23 cellular contexts compared by ENCODE assay signal in the genomic region with DNA sequence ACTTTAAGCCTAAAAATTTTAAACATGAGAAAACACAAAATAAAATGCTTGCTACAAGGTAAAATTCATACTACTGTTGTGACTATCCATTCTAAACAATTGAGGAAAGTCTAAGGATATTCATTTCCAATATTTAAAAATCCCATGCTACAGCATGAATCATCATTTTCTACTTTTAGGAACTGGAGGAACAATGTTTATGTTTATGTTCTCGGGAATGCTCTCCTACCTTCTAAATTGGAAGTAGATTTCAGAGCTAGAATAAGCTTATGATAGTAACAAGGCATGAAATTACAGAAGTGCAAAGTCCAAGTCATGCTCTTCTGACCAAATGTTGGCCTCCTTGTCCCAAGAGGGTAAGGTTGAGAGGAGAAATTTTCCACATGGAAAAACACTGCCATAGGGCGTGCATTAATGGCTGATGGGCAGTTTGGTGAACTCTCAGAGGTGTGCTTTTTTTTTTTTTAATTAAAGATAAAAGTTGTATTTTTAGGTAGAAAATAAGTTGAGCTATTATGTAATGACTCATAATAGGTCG. TPM values are rescaled to one million over a fixed set of nuclear protein-coding genes. Genes with fewer than 3 reads are reported as not detected.
DNase-seq lines count a peak whose midpoint lies in the region; ATAC-seq and TF ChIP-seq lines count a peak whose summit lies in the region.
"Had no signal": no experiment of that assay in that cellular context is flagged by ENCODE, and none has a peak within 500 bp of the region (broad histone marks: within the 10 kb centered on the region; RNA-seq: fewer than 3 reads in every experiment).

No MANE protein-coding gene starts in this region.

- peaks cover 7% of the 10 kb centered on the region for H3K4me1 Mint-ChIP-seq in dendritic cell treated with granulocyte-macrophage colony-stimulating factor and Interleukin-4, amounts not matched to agents 40 ng/mL and 50 ng/mL, for 4 days (ENCODE audit: low read depth)
- no peaks in the 10 kb centered on the region for H3K4me1 Mint-ChIP-seq in endothelial cell (ENCODE audit: unreplicated experiment)
- H3K4me1 Mint-ChIP-seq: H9 had no signal

- peak overlapping the region; percentile 80 for H3K27ac ChIP-seq in psoas muscle
- H3K27ac ChIP-seq: GM23248 had no signal

- H3K9me3 ChIP-seq in psoas muscle, result no peaks in the 10 kb centered on the region
- H3K9me3 ChIP-seq: BE2C had no signal

- H3K4me3 ChIP-seq in psoas muscle, result peak overlapping the region; percentile 2
- H3K4me3 ChIP-seq: GM23248 had no signal

- H3K36me3 ChIP-seq in psoas muscle (ENCODE audit: insufficient read depth in 1 of 2, low read depth in 1 of 2), result no peaks in the 10 kb centered on the region
- H3K36me3 ChIP-seq: BE2C had no signal

- in situ Hi-C loops in Caki2 (cut with HindIII; ENCODE audit: low pct_unique_long_range_greater_than_20kb, low sequenced_read_pairs), result no loop called here

- H3K27me3 Mint-ChIP-seq in dendritic cell treated with granulocyte-macrophage colony-stimulating factor and Interleukin-4, amounts not matched to agents 40 ng/mL and 50 ng/mL, for 4 days, result peaks cover 2% of the 10 kb centered on the region
- H3K27me3 Mint-ChIP-seq in endothelial cell (ENCODE audit: unreplicated experiment), result no peaks in the 10 kb centered on the region

- H3K4me3 Mint-ChIP-seq in dendritic cell treated with granulocyte-macrophage colony-stimulating factor and Interleukin-4, amounts not matched to agents 40 ng/mL and 50 ng/mL, for 4 days, result no peak overlapping the region
- H3K4me3 Mint-ChIP-seq in endothelial cell (ENCODE audit: unreplicated experiment), result no peak overlapping the region
- H3K4me3 Mint-ChIP-seq: CD4-positive, CD25-positive, alpha-beta regulatory T cell; H9; T-cell had no signal

- no peaks in the 10 kb centered on the region for H3K36me3 Mint-ChIP-seq in dendritic cell treated with granulocyte-macrophage colony-stimulating factor and Interleukin-4, amounts not matched to agents 40 ng/mL and 50 ng/mL, for 4 days (ENCODE audit: low read depth)
- H3K36me3 Mint-ChIP-seq in endothelial cell (ENCODE audit: low read depth, unreplicated experiment), result no peaks in the 10 kb centered on the region
- H3K36me3 Mint-ChIP-seq: CD4-positive, CD25-positive, alpha-beta regulatory T cell; T-cell had no signal

- intact Hi-C loops in dendritic cell treated with granulocyte-macrophage colony-stimulating factor and Interleukin-4, amounts not matched to agents 40 ng/mL and 50 ng/mL, for 4 days (cut with micrococcal nuclease), result loop anchor here (10.0 kb wide), 1 partner anchor 1162 kb away; no protein-coding TSS in a partner anchor
- intact Hi-C loops in psoas muscle (cut with DNase I), result no loop called here

- DNase-seq in Caki2 (ENCODE audit: low read depth) (peak; percentile 21), psoas muscle (no peak), endothelial cell (ENCODE audit: low spot score) (no peak), HT-29 (ENCODE audit: low spot score) (no peak), NCI-H69 (lab: John Stamatoyannopoulos, UW) (no peak), DMS153 (lab: John Stamatoyannopoulos, UW) (no peak)
- DNase-seq: BE2C; CD4-positive, CD25-positive, alpha-beta regulatory T cell; DMS53; GM23248; H9; Kasumi-1; NCI-H1092 treated with DMSO at 0.1 percent for 48 hours; NCI-H1436; NCI-H187; NCI-H2081 treated with DMSO at 0.1 percent for 48 hours; NCI-H2171; NCI-H345; NCI-H510A treated with DMSO at 0.1 percent for 48 hours; NCI-H774; PC-3; T-cell had no signal

- peaks cover 37% of the 10 kb centered on the region for H3K4me1 ChIP-seq in psoas muscle
- H3K4me1 ChIP-seq: BE2C had no signal

- no peaks in the 10 kb centered on the region for H3K27me3 ChIP-seq in psoas muscle (ENCODE audit: insufficient read depth in 3 of 3, low read length in 2 of 3)

- 34 to 58% (median 45%) methylated on average over 3 of the region's 3 CpGs for WGBS in psoas muscle, 3 donors

- no peaks in the 10 kb centered on the region for H3K9me3 Mint-ChIP-seq in dendritic cell treated with granulocyte-macrophage colony-stimulating factor and Interleukin-4, amounts not matched to agents 40 ng/mL and 50 ng/mL, for 4 days
- H3K9me3 Mint-ChIP-seq in endothelial cell (ENCODE audit: unreplicated experiment), result no peaks in the 10 kb centered on the region
- H3K9me3 Mint-ChIP-seq: T-cell had no signal

- H3K27ac Mint-ChIP-seq in dendritic cell treated with granulocyte-macrophage colony-stimulating factor and Interleukin-4, amounts not matched to agents 40 ng/mL and 50 ng/mL, for 4 days, result peak overlapping the region; percentile 81
- H3K27ac Mint-ChIP-seq in endothelial cell (ENCODE audit: unreplicated experiment), result no peak overlapping the region
- H3K27ac Mint-ChIP-seq: CD4-positive, CD25-positive, alpha-beta regulatory T cell; H9; T-cell had no signal

- TF ChIP-seq CTCF in psoas muscle (IDR thresholded peaks at IDR 0.05), result no peak
- no peak for TF ChIP-seq CTCF in endothelial cell (IDR thresholded peaks at IDR 0.05; ENCODE audit: unreplicated experiment)

- peak in 2 of 4 donors; percentile 57 to 59 for ATAC-seq in psoas muscle
- ATAC-seq: PC-3, T-cell had no signal

RNA-seq across cellular contexts. Expression of a gene that starts 6.0 kb away (rescaled TPM):
- 0.57 and 1.2 TPM in 2 replicates for total RNA-seq in Caki2 (2014; rRNA removed; shearing (Covaris generic); ENCODE audit: low replicate concordance)
- total RNA-seq in psoas muscle (10 to 100 TPM in 1 of 4 donors, 1 to 10 TPM in 3; 1.2 to 23.4 (median 2.2) TPM), endothelial cell (ENCODE audit: unreplicated experiment) (0.97 TPM)
- 100 to 1,000 TPM in 1 of 3 donors, 10 to 100 TPM in 1, under 1 TPM in 1; 0.09 to 143 (median 30.0) TPM for polyA plus RNA-seq in psoas muscle
- 0.03 and 0.08 TPM in 2 replicates for total RNA-seq in HT-29 (2014; rRNA removed; shearing (Covaris generic))

RNA-seq across cellular contexts. Expression of a gene that starts 8.4 kb away (rescaled TPM):
- total RNA-seq in Caki2 (2014; rRNA removed; shearing (Covaris generic); ENCODE audit: low replicate concordance), result 75.4 and 94.7 TPM in 2 replicates
- total RNA-seq in psoas muscle (10 to 100 TPM; 26.5 to 53.3 (median 41.3) TPM), endothelial cell (ENCODE audit: unreplicated experiment) (48.6 TPM)
- 10 to 100 TPM; 38.0 to 73.9 (median 56.4) TPM for polyA plus RNA-seq in psoas muscle
- total RNA-seq in HT-29 (2014; rRNA removed; shearing (Covaris generic)), result 92.6 and 103 TPM in 2 replicates
